8 cellular contexts compared by ENCODE assay signal in the genomic region with DNA sequence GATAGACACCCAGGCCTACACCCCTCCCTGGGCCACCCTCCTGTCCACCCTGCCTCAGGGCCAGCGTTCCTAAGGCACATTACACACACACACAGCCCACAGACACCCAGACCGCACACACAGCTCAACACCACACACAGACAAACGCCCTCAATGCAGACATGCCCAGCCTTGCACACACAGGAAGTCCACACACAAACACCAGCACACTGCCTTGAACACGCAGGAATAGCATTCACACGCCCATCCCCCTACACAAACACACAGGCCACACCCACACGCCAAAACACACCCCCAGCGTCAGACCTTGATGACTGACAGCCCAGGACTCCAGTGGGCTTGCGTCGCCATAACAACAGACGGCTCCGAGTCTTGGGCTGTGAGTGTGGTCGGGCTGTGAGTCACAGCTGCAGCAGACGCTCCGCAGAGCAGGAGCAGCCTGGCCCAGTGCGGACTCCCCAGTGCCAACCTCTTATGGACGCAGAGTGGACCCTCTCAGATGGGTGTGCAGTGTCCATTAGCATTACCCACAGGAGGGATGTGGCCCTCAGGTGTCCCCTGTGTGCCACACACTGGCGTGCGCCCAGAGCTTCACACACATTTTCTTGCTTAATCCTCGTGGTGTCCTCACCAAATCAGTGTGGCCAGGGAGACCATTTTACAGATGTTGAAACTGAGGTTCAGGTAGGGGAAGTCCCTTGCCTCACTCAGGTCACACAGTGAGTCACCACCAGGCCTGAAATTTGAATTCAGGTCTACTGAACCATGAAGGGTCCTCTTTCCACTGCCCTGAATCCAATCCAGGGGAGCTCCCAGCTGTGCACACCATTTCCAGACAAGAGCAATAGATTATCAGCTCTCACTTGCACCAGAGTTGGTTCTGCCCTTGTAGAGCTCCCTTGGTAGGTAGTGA. TPM values are rescaled to one million over a fixed set of nuclear protein-coding genes. Genes with fewer than 3 reads are reported as not detected.
DNase-seq lines count a peak whose midpoint lies in the region; ATAC-seq and TF ChIP-seq lines count a peak whose summit lies in the region.

No MANE protein-coding gene starts in this region.

- no peaks in the 10 kb centered on the region for H3K36me3 Mint-ChIP-seq in activated T-cell treated with anti-CD3 and anti-CD28 coated beads, Interleukin-2, amount 50 U/mL, for 4 hours (ENCODE audit: insufficient read depth)

- ATAC-seq in GM18868 (IDR thresholded peaks at IDR 0.05; ENCODE audit: unreplicated experiment) = peak; percentile 90
- ATAC-seq in HG03095 (IDR thresholded peaks at IDR 0.05; ENCODE audit: unreplicated experiment) = peak; percentile 81
- ATAC-seq in activated T-cell treated with anti-CD3 and anti-CD28 coated beads, Interleukin-2, amount 50 U/mL, for 4 hours = peak; percentile 99

- H3K9me3 Mint-ChIP-seq in activated T-cell treated with anti-CD3 and anti-CD28 coated beads, Interleukin-2, amount 50 U/mL, for 4 hours = peaks cover 12% of the 10 kb centered on the region

- H3K27ac ChIP-seq in vagina = no peak overlapping the region

- H3K9me3 ChIP-seq in vagina = no peaks in the 10 kb centered on the region

- in situ Hi-C loops in ACHN (cut with HindIII; ENCODE audit: low pct_ligation_motif_present, low pct_unique_long_range_greater_than_20kb, low sequenced_read_pairs) = no loop called here

- TF ChIP-seq POLR2A in vagina (IDR thresholded peaks at IDR 0.05) = no peak

- H3K4me1 Mint-ChIP-seq in activated T-cell treated with anti-CD3 and anti-CD28 coated beads, Interleukin-2, amount 50 U/mL, for 4 hours (ENCODE audit: low read depth) = peaks cover 16% of the 10 kb centered on the region

- TF ChIP-seq CTCF in fibroblast of the aortic adventitia (IDR thresholded peaks at IDR 0.05; ENCODE audit: insufficient read depth, low read length) (no peak), vagina (IDR thresholded peaks at IDR 0.05) (no peak)

- H3K4me3 ChIP-seq in fibroblast of the aortic adventitia (ENCODE audit: low read depth, low read length) (no peak overlapping the region), vagina (no peak overlapping the region)

- H3K4me1 ChIP-seq in vagina = peaks cover 8% of the 10 kb centered on the region

- DNase-seq in ACHN = peak; percentile 96
- peak; percentile 12 for DNase-seq in OCI-M1 (lab: John Stamatoyannopoulos, UW)
- DNase-seq in activated T-cell treated with anti-CD3 and anti-CD28 coated beads, Interleukin-2, amount 50 U/mL, for 4 hours = peak; percentile 73
- peak; percentile 93 for DNase-seq in fibroblast of the aortic adventitia (ENCODE audit: low read depth)
- peak; percentile 93 for DNase-seq in renal cortical epithelial cell (ENCODE audit: low read depth)
- no peak for DNase-seq in vagina (ENCODE audit: extremely low spot score in 2 of 2)

- no peaks in the 10 kb centered on the region for H3K27me3 ChIP-seq in vagina

- H3K27me3 Mint-ChIP-seq in activated T-cell treated with anti-CD3 and anti-CD28 coated beads, Interleukin-2, amount 50 U/mL, for 4 hours (ENCODE audit: low read depth) = no peaks in the 10 kb centered on the region

- intact Hi-C loops in vagina (cut with DNase I) = no loop called here

- peak overlapping the region; percentile 30 for H3K4me3 Mint-ChIP-seq in activated T-cell treated with anti-CD3 and anti-CD28 coated beads, Interleukin-2, amount 50 U/mL, for 4 hours

- no peaks in the 10 kb centered on the region for H3K36me3 ChIP-seq in vagina

RNA-seq across cellular contexts. Expression of a gene that starts 17.8 kb away (rescaled TPM):
- 10 to 100 TPM; 19.9 to 22.4 (median 20.1) TPM for total RNA-seq in activated T-cell treated with anti-CD3 and anti-CD28 coated beads, Interleukin-2, amount 50 U/mL, for 4 hours
- total RNA-seq in fibroblast of the aortic adventitia (ENCODE audit: low replicate concordance) (7.5 and 9.1 TPM in 2 replicates), renal cortical epithelial cell (9.9 and 25.1 TPM in 2 replicates), vagina (29.2 TPM)

Comparison
In these comparisons a context has a peak if more than half of its experiments do, and no peak if none do; other contexts are left out.
1. DNase-seq: peak in ACHN (single experiment), OCI-M1 (single experiment), activated T-cell treated with anti-CD3 and anti-CD28 coated beads, Interleukin-2, amount 50 U/mL, for 4 hours (single experiment), fibroblast of the aortic adventitia (single experiment) and renal cortical epithelial cell (single experiment); none in vagina (0 of 2).
2. Peak in every context shown above with its lines, with median percentiles within 50 percentile points of each other: ATAC-seq.